Comparison of ENCODE assay signal across 1 cellular context in genomic region chr14:102474934-102475333, GRCh38.
TF ChIP-seq lines count a peak whose summit lies in the region.

No MANE protein-coding gene starts in this region.

TF ChIP-seq in GM23338, 12 proteins besides CTCF, POLR2A, EP300 and RAD21 (continued from another document):
- TF ChIP-seq ZNF462 (CRISPR knock-in tag; IDR thresholded peaks at IDR 0.05) = no peak
TF ChIP-seq in GM23338: peak in this region for 0.
